Comparison of ENCODE assay signal across 13 cellular contexts in genomic region chr14:93049295-93049694, GRCh38.
DNase-seq lines count a peak whose midpoint lies in the region; ATAC-seq and TF ChIP-seq lines count a peak whose summit lies in the region.
"Had no signal": no experiment of that assay in that cellular context is flagged by ENCODE, and none has a peak within 500 bp of the region (broad histone marks: within the 10 kb centered on the region; RNA-seq: fewer than 3 reads in every experiment).

No MANE protein-coding gene starts in this region.

- no peaks in the 10 kb centered on the region for H3K36me3 Mint-ChIP-seq in activated CD4-positive, alpha-beta T cell treated with anti-CD3 and anti-CD28 coated beads, Interleukin-2, amount 10 ng/mL, durations not matched to agents 24 days and 14 days (ENCODE audit: low read depth)
- H3K36me3 Mint-ChIP-seq in glutamatergic neuron (ENCODE audit: unreplicated experiment), result no peaks in the 10 kb centered on the region
- peaks cover 22% of the 10 kb centered on the region for H3K36me3 Mint-ChIP-seq in stimulated activated memory B cell treated with anti-CD40 and anti-IgM and Interleukin-4, amounts not matched to agents 10 μg/mL and 1 μg/mL and 100 μg/mL, for 72 hours
- H3K36me3 Mint-ChIP-seq in osteocyte (ENCODE audit: unreplicated experiment), result peaks cover 4% of the 10 kb centered on the region

- no peak overlapping the region for H3K4me3 ChIP-seq in smooth muscle cell
- H3K4me3 ChIP-seq: thoracic aorta had no signal

- no peaks in the 10 kb centered on the region for H3K27me3 ChIP-seq in smooth muscle cell (ENCODE audit: low read depth)

- H3K9me3 ChIP-seq in smooth muscle cell (replicated peaks; ENCODE audit: low read depth), result no peaks in the 10 kb centered on the region
- H3K9me3 ChIP-seq: thoracic aorta had no signal

- H3K9ac ChIP-seq in smooth muscle cell (ENCODE audit: low read depth), result no peak overlapping the region

- H3K4me1 Mint-ChIP-seq in activated CD4-positive, alpha-beta T cell treated with anti-CD3 and anti-CD28 coated beads, Interleukin-2, amount 10 ng/mL, durations not matched to agents 24 days and 14 days, result peaks cover 8% of the 10 kb centered on the region
- H3K4me1 Mint-ChIP-seq in glutamatergic neuron (ENCODE audit: low read depth, unreplicated experiment) (peaks cover 34% of the 10 kb centered on the region), osteocyte (ENCODE audit: unreplicated experiment) (peaks cover 33% of the 10 kb centered on the region)
- peaks cover 51% of the 10 kb centered on the region for H3K4me1 Mint-ChIP-seq in stimulated activated memory B cell treated with anti-CD40 and anti-IgM and Interleukin-4, amounts not matched to agents 10 μg/mL and 1 μg/mL and 100 μg/mL, for 72 hours

- H4K20me1 ChIP-seq in smooth muscle cell (ENCODE audit: low read depth), result peaks cover 44% of the 10 kb centered on the region

- no peaks in the 10 kb centered on the region for H3K36me3 ChIP-seq in smooth muscle cell (ENCODE audit: low read depth)
- H3K36me3 ChIP-seq: thoracic aorta had no signal

- POLR2A ChIA-PET in RWPE1 (lab: Yijun Ruan, JAX; ENCODE audit: low non-redundant PET), result no interaction called here

- TF ChIP-seq CTCF in RWPE1 (conservative IDR thresholded peaks at IDR 0.05; ENCODE audit: low read depth) (no peak), glutamatergic neuron (IDR thresholded peaks at IDR 0.05; ENCODE audit: partially characterized antibody, unreplicated experiment) (no peak), smooth muscle cell (IDR thresholded peaks at IDR 0.05; ENCODE audit: borderline replicate concordance, insufficient read depth, poor library complexity, severe bottlenecking) (no peak), osteocyte (IDR thresholded peaks at IDR 0.05) (no peak)

- H3K4me1 ChIP-seq in smooth muscle cell (ENCODE audit: low read depth), result peaks cover 25% of the 10 kb centered on the region

- DNase-seq in activated CD4-positive, alpha-beta T cell treated with anti-CD3 and anti-CD28 coated beads, Interleukin-2, amount 10 ng/mL, durations not matched to agents 24 days and 14 days, result no peak
- no peak for DNase-seq in activated CD4-positive, alpha-beta T cell treated with anti-CD3 and anti-CD28 coated beads, Interleukin-2, amount 50 U/mL, for 48 hours
- DNase-seq in RWPE1 (ENCODE audit: low spot score) (no peak), glutamatergic neuron (no peak), smooth muscle cell (lab: John Stamatoyannopoulos, UW; ENCODE audit: unreplicated experiment) (no peak), osteocyte (ENCODE audit: extremely low spot score, unreplicated experiment) (no peak)
- DNase-seq: activated CD4-positive, alpha-beta memory T cell treated with anti-CD3 and anti-CD28 coated beads, Interleukin-2, amount 10 ng/mL, durations not matched to agents 7 days and 5 days; activated naive CD4-positive, alpha-beta T cell treated with anti-CD3 and anti-CD28 coated beads, Interleukin-2, amount 50 U/mL, for 16 hours; NCI-H1105; T-helper 9 cell had no signal

- H3K79me2 ChIP-seq in smooth muscle cell (ENCODE audit: low read depth), result no peaks in the 10 kb centered on the region

- ATAC-seq in stimulated activated memory B cell treated with anti-CD40 and anti-IgM and Interleukin-4, amounts not matched to agents 10 μg/mL and 1 μg/mL and 100 μg/mL, for 72 hours, result no peak
- no peak for ATAC-seq in GM21360 (IDR thresholded peaks at IDR 0.05; ENCODE audit: unreplicated experiment)

- CTCF ChIA-PET in RWPE1 (lab: Yijun Ruan, JAX), result no interaction called here

- H2AFZ ChIP-seq in smooth muscle cell (ENCODE audit: low read depth), result no peak overlapping the region

- no peak overlapping the region for H3K4me3 Mint-ChIP-seq in activated CD4-positive, alpha-beta T cell treated with anti-CD3 and anti-CD28 coated beads, Interleukin-2, amount 10 ng/mL, durations not matched to agents 24 days and 14 days
- H3K4me3 Mint-ChIP-seq in glutamatergic neuron (ENCODE audit: unreplicated experiment), result no peak overlapping the region
- no peak overlapping the region for H3K4me3 Mint-ChIP-seq in stimulated activated memory B cell treated with anti-CD40 and anti-IgM and Interleukin-4, amounts not matched to agents 10 μg/mL and 1 μg/mL and 100 μg/mL, for 72 hours
- H3K4me3 Mint-ChIP-seq in osteocyte (ENCODE audit: unreplicated experiment), result no peak overlapping the region
- H3K4me3 Mint-ChIP-seq: activated CD4-positive, alpha-beta memory T cell treated with anti-CD3 and anti-CD28 coated beads, Interleukin-2, amount 10 ng/mL, durations not matched to agents 7 days and 5 days had no signal

- peaks cover 12% of the 10 kb centered on the region for H3F3A ChIP-seq in smooth muscle cell (ENCODE audit: low read depth)

- peak overlapping the region; percentile 31 for H3K27ac Mint-ChIP-seq in activated CD4-positive, alpha-beta T cell treated with anti-CD3 and anti-CD28 coated beads, Interleukin-2, amount 10 ng/mL, durations not matched to agents 24 days and 14 days
- H3K27ac Mint-ChIP-seq in glutamatergic neuron (ENCODE audit: unreplicated experiment) (peak overlapping the region; percentile 85), osteocyte (ENCODE audit: unreplicated experiment) (no peak overlapping the region)
- H3K27ac Mint-ChIP-seq in stimulated activated memory B cell treated with anti-CD40 and anti-IgM and Interleukin-4, amounts not matched to agents 10 μg/mL and 1 μg/mL and 100 μg/mL, for 72 hours, result peak overlapping the region; percentile 80
- H3K27ac Mint-ChIP-seq: activated CD4-positive, alpha-beta memory T cell treated with anti-CD3 and anti-CD28 coated beads, Interleukin-2, amount 10 ng/mL, durations not matched to agents 7 days and 5 days had no signal

- no peak overlapping the region for H3K4me2 ChIP-seq in smooth muscle cell

- WGBS in smooth muscle cell (ENCODE audit: low lambda C conversion rate), result 92% methylated on average over 5 of the region's 5 CpGs

- no peaks in the 10 kb centered on the region for H3K27me3 Mint-ChIP-seq in activated CD4-positive, alpha-beta T cell treated with anti-CD3 and anti-CD28 coated beads, Interleukin-2, amount 10 ng/mL, durations not matched to agents 24 days and 14 days
- H3K27me3 Mint-ChIP-seq in glutamatergic neuron (ENCODE audit: unreplicated experiment) (peaks cover 6% of the 10 kb centered on the region), osteocyte (ENCODE audit: unreplicated experiment) (no peaks in the 10 kb centered on the region)
- no peaks in the 10 kb centered on the region for H3K27me3 Mint-ChIP-seq in stimulated activated memory B cell treated with anti-CD40 and anti-IgM and Interleukin-4, amounts not matched to agents 10 μg/mL and 1 μg/mL and 100 μg/mL, for 72 hours
- H3K27me3 Mint-ChIP-seq: activated CD4-positive, alpha-beta memory T cell treated with anti-CD3 and anti-CD28 coated beads, Interleukin-2, amount 10 ng/mL, durations not matched to agents 7 days and 5 days had no signal

- H3K27ac ChIP-seq in RWPE1 (peak overlapping the region; percentile 68), smooth muscle cell (ENCODE audit: low read depth) (no peak overlapping the region)

- no peaks in the 10 kb centered on the region for H3K9me3 Mint-ChIP-seq in activated CD4-positive, alpha-beta T cell treated with anti-CD3 and anti-CD28 coated beads, Interleukin-2, amount 10 ng/mL, durations not matched to agents 24 days and 14 days
- H3K9me3 Mint-ChIP-seq in glutamatergic neuron (ENCODE audit: unreplicated experiment) (peaks cover 4% of the 10 kb centered on the region), osteocyte (ENCODE audit: unreplicated experiment) (no peaks in the 10 kb centered on the region)
- H3K9me3 Mint-ChIP-seq in stimulated activated memory B cell treated with anti-CD40 and anti-IgM and Interleukin-4, amounts not matched to agents 10 μg/mL and 1 μg/mL and 100 μg/mL, for 72 hours, result no peaks in the 10 kb centered on the region
- H3K9me3 Mint-ChIP-seq: activated CD4-positive, alpha-beta memory T cell treated with anti-CD3 and anti-CD28 coated beads, Interleukin-2, amount 10 ng/mL, durations not matched to agents 7 days and 5 days had no signal

- intact Hi-C loops in activated CD4-positive, alpha-beta T cell treated with anti-CD3 and anti-CD28 coated beads, Interleukin-2, amount 10 ng/mL, durations not matched to agents 24 days and 14 days (cut with micrococcal nuclease), result no loop called here
